Comparison of ENCODE assay signal across 23 cellular contexts in genomic region chr1:101162736-101163405, GRCh38.
"Had no signal": no experiment of that assay in that cellular context is flagged by ENCODE, and none has a peak within 500 bp of the region (broad histone marks: within the 10 kb centered on the region; RNA-seq: fewer than 3 reads in every experiment).

No MANE protein-coding gene starts in this region.

- DNase-seq: activated CD4-positive, alpha-beta T cell treated with anti-CD3 and anti-CD28 coated beads, Interleukin-2, amount 10 ng/mL, durations not matched to agents 24 days and 14 days; activated CD8-positive, alpha-beta T cell treated with anti-CD3 and anti-CD28 coated beads for 36 hours; activated naive CD4-positive, alpha-beta T cell; activated naive CD8-positive, alpha-beta T cell treated with anti-CD3 and anti-CD28 coated beads for 36 hours; activated T-cell treated with anti-CD3 and anti-CD28 coated beads, Interleukin-2, amount 50 U/mL, for 1 hour; amniotic stem cell; dorsolateral prefrontal cortex; foreskin melanocyte; naive B cell; sigmoid colon; stimulated activated CD4-positive, alpha-beta T cell treated with anti-CD3 and anti-CD28 coated beads, Interleukin-12 subunit alpha, Interleukin-12 subunit beta, amount 100 ng/mL, for 4 hours; stimulated activated CD4-positive, alpha-beta T cell treated with anti-CD3 and anti-CD28 coated beads, Interleukin-1b, Interleukin-23, amount 100 ng/mL, for 48 hours; stimulated activated CD8-positive, alpha-beta memory T cell treated with anti-CD3 and anti-CD28 coated beads, Interleukin-4, amount 100 ng/mL, for 48 hours; stimulated activated naive CD4-positive, alpha-beta T cell treated with Interleukin-2 at 50 U/mL for 16 hours; T-helper 1 cell; T-helper 9 cell; trophoblast cell had no signal

- ATAC-seq: activated CD8-positive, alpha-beta T cell treated with anti-CD3 and anti-CD28 coated beads for 36 hours; activated T-helper 17 cell treated with anti-CD3 and anti-CD28 coated beads, Interleukin-2, amount 50 U/mL, for 72 hours had no signal

- H3K36me3 ChIP-seq: cardiac muscle cell, neural progenitor cell, prostate gland, sigmoid colon, suprapubic skin had no signal

- H2AFZ ChIP-seq: neural progenitor cell had no signal

- H3K27me3 ChIP-seq: cardiac muscle cell, dorsolateral prefrontal cortex, neural progenitor cell, sigmoid colon, suprapubic skin had no signal

- H3K27ac ChIP-seq: cardiac muscle cell, epithelial cell of prostate, neural progenitor cell had no signal

- H3K9me3 ChIP-seq: prostate gland, sigmoid colon, suprapubic skin had no signal

- H3K4me1 ChIP-seq: prostate gland, sigmoid colon, suprapubic skin had no signal

- H3K9ac ChIP-seq: neural progenitor cell had no signal

- H3K4me2 ChIP-seq: neural progenitor cell had no signal

- H3K4me3 ChIP-seq: cardiac muscle cell, dorsolateral prefrontal cortex, neural progenitor cell, prostate gland, sigmoid colon, suprapubic skin had no signal
